In the genomic region with DNA sequence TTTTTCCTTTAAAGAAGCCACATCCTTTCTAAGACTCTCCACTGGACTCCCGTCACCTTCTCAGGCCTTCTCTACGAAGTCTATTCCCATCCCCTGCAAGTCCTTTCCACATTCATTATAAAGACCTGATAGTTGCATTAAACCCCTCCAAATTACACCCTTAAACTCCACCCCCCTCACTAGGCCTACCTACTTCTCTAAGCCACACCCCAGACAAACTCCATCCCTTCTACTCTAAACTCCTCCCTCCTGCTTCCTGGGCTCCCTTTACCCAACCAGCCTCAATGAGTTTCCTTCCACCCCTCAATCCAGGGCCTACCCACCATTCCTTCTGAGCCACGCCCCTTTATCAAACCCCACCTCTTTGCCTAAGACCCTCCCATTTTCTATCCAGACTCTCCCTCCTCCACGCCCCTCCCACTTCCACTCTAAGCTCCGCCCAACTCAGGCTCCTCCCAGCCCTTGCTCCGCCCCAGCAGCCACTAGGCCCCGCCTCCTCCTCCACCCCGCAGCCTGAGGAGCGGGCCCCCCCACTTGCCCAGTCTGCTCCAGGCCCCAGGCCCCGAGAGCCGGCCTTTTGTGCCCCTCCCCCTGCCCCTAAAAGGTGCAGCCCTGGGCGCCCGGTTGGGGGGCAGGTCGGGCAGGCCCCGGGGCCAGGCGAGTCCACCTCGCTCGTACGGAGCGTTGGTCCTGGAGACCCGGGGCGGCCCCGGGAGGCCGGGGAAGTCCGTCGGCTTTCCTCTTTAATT, we compare ENCODE assay signal across 8 cellular contexts. TPM values are rescaled to one million over a fixed set of nuclear protein-coding genes. Genes with fewer than 3 reads are reported as not detected.
DNase-seq lines count a peak whose midpoint lies in the region; ATAC-seq and TF ChIP-seq lines count a peak whose summit lies in the region.

No MANE protein-coding gene starts in this region.

- no peaks in the 10 kb centered on the region for H3K27me3 Mint-ChIP-seq in CD14-positive monocyte (ENCODE audit: low read depth in 3 of 3)
- H3K27me3 Mint-ChIP-seq in activated CD4-positive, alpha-beta memory T cell treated with anti-CD3 and anti-CD28 coated beads, Interleukin-2, amount 10 ng/mL, durations not matched to agents 7 days and 5 days: no peaks in the 10 kb centered on the region

- H3K4me1 Mint-ChIP-seq in CD14-positive monocyte: peaks cover 24% of the 10 kb centered on the region
- peaks cover 31% of the 10 kb centered on the region for H3K4me1 Mint-ChIP-seq in activated CD4-positive, alpha-beta memory T cell treated with anti-CD3 and anti-CD28 coated beads, Interleukin-2, amount 10 ng/mL, durations not matched to agents 7 days and 5 days

- peaks cover 25 to 38% of the 10 kb centered on the region in 2 donors for H3K36me3 Mint-ChIP-seq in CD14-positive monocyte
- H3K36me3 Mint-ChIP-seq in activated CD4-positive, alpha-beta memory T cell treated with anti-CD3 and anti-CD28 coated beads, Interleukin-2, amount 10 ng/mL, durations not matched to agents 7 days and 5 days (ENCODE audit: low read depth): peaks cover 54% of the 10 kb centered on the region

- intact Hi-C loops in CD14-positive monocyte (cut with micrococcal nuclease): loop anchor here (1.0 to 2.0 kb wide), 3 partner anchors 12 to 77 kb away; partner anchors contain the start of gene ZNF784 (in 1 of the 2)

- peak overlapping the region; percentile 95 to 100 for H3K4me3 Mint-ChIP-seq in CD14-positive monocyte
- peak overlapping the region; percentile 98 for H3K4me3 Mint-ChIP-seq in activated CD4-positive, alpha-beta memory T cell treated with anti-CD3 and anti-CD28 coated beads, Interleukin-2, amount 10 ng/mL, durations not matched to agents 7 days and 5 days

- POLR2A ChIA-PET in activated CD4-positive, alpha-beta memory T cell treated with anti-CD3 and anti-CD28 coated beads, Interleukin-2, amount 10 ng/mL, durations not matched to agents 7 days and 5 days (lab: Charles Lee): interaction anchor here (0.7 to 4.1 kb wide), 25 partner anchors 9 to 1081 kb away, joined by 3 to 49 read pairs (median 5); partner anchors contain the start of genes KMT5C, PPP6R1, TMEM238 and U2AF2

- ATAC-seq in GM19397 (IDR thresholded peaks at IDR 0.05; ENCODE audit: unreplicated experiment): peak; percentile 43
- ATAC-seq in HG03571 (IDR thresholded peaks at IDR 0.05; ENCODE audit: unreplicated experiment): peak; percentile 46

- CTCF ChIA-PET in activated CD4-positive, alpha-beta memory T cell treated with anti-CD3 and anti-CD28 coated beads, Interleukin-2, amount 10 ng/mL, durations not matched to agents 7 days and 5 days (lab: Charles Lee): interaction anchor here (0.7 to 2.7 kb wide), 9 partner anchors 16 to 260 kb away, joined by 3 to 17 read pairs (median 7); partner anchors contain the start of genes KMT5C, U2AF2 and ZNF784

- peak overlapping the region; percentile 91 to 99 (median 97) for H3K27ac Mint-ChIP-seq in CD14-positive monocyte
- H3K27ac Mint-ChIP-seq in activated CD4-positive, alpha-beta memory T cell treated with anti-CD3 and anti-CD28 coated beads, Interleukin-2, amount 10 ng/mL, durations not matched to agents 7 days and 5 days: peak overlapping the region; percentile 99

- no peak for TF ChIP-seq CTCF in CD14-positive monocyte (IDR thresholded peaks at IDR 0.05)

- H3K9me3 Mint-ChIP-seq in CD14-positive monocyte: peaks cover 6 to 18% (median 12%) of the 10 kb centered on the region in 7 donors
- H3K9me3 Mint-ChIP-seq in activated CD4-positive, alpha-beta memory T cell treated with anti-CD3 and anti-CD28 coated beads, Interleukin-2, amount 10 ng/mL, durations not matched to agents 7 days and 5 days: peaks cover 7% of the 10 kb centered on the region

- DNase-seq in CD14-positive monocyte (ENCODE audit: low spot score) (peak; percentile 95), NCI-H82 (lab: John Stamatoyannopoulos, UW) (peak; percentile 98), ecto neural progenitor cell (ENCODE audit: low spot score) (peak; percentile 98), lung microvascular endothelial cell (ENCODE audit: low read depth in 2 of 2) (peak; percentile 98)
- DNase-seq in activated CD4-positive, alpha-beta memory T cell treated with anti-CD3 and anti-CD28 coated beads, Interleukin-2, amount 10 ng/mL, durations not matched to agents 7 days and 5 days: peak; percentile 96
- peak; percentile 84 to 91 (median 90) for DNase-seq in stimulated activated CD4-positive, alpha-beta T cell treated with anti-CD3 and anti-CD28 coated beads, TNF-alpha, amount 100 ng/mL, for 4 hours (ENCODE audit: low read depth in 3 of 3)

RNA-seq across cellular contexts. Expression of gene FIZ1, which starts 0.4 kb away (rescaled TPM):
- polyA plus RNA-seq in CD14-positive monocyte: 1 to 10 TPM; 1.2 to 1.6 TPM
- total RNA-seq in activated CD4-positive, alpha-beta memory T cell treated with anti-CD3 and anti-CD28 coated beads, Interleukin-2, amount 10 ng/mL, durations not matched to agents 7 days and 5 days: 10 to 100 TPM; 10.9 to 11.7 TPM
- 1.5 and 3.2 TPM in 2 replicates for total RNA-seq in lung microvascular endothelial cell

RNA-seq across cellular contexts. Expression of gene ZNF524, which starts 1.2 kb away (rescaled TPM):
- polyA plus RNA-seq in CD14-positive monocyte: 10 to 100 TPM; 41.8 to 45.7 TPM
- 10 to 100 TPM; 35.4 to 37.3 TPM for total RNA-seq in activated CD4-positive, alpha-beta memory T cell treated with anti-CD3 and anti-CD28 coated beads, Interleukin-2, amount 10 ng/mL, durations not matched to agents 7 days and 5 days
- 7.0 and 11.5 TPM in 2 replicates for total RNA-seq in lung microvascular endothelial cell

RNA-seq across cellular contexts. Expression of gene ZNF865, which starts 6.6 kb away (rescaled TPM):
- polyA plus RNA-seq in CD14-positive monocyte: under 1 TPM; 0.03 to 0.07 TPM
- 10 to 100 TPM; 15.3 to 15.4 TPM for total RNA-seq in activated CD4-positive, alpha-beta memory T cell treated with anti-CD3 and anti-CD28 coated beads, Interleukin-2, amount 10 ng/mL, durations not matched to agents 7 days and 5 days
- total RNA-seq in lung microvascular endothelial cell: 0.44 and 0.79 TPM in 2 replicates

RNA-seq across cellular contexts. Expression of gene ZNF579, which starts 18.2 kb away (rescaled TPM):
- under 1 TPM in 1 of 2 donors, not detected in 1; 0.05 TPM for polyA plus RNA-seq in CD14-positive monocyte
- 1 to 10 TPM; 6.4 to 6.6 TPM for total RNA-seq in activated CD4-positive, alpha-beta memory T cell treated with anti-CD3 and anti-CD28 coated beads, Interleukin-2, amount 10 ng/mL, durations not matched to agents 7 days and 5 days
- 2.4 and 2.6 TPM in 2 replicates for total RNA-seq in lung microvascular endothelial cell

RNA-seq across cellular contexts. Expression of gene ZNF784, which starts 25.5 kb away (rescaled TPM):
- 1 to 10 TPM; 1.5 to 2.4 TPM for polyA plus RNA-seq in CD14-positive monocyte
- total RNA-seq in activated CD4-positive, alpha-beta memory T cell treated with anti-CD3 and anti-CD28 coated beads, Interleukin-2, amount 10 ng/mL, durations not matched to agents 7 days and 5 days: 1 to 10 TPM; 6.4 to 7.4 TPM
- total RNA-seq in lung microvascular endothelial cell: 2.8 and 4.8 TPM in 2 replicates

Comparison
In these comparisons a context has a peak if more than half of its experiments do, and no peak if none do; other contexts are left out.
1. Peak in every context shown above with its lines: DNase-seq and ATAC-seq.